ENCODE assay signal across 2 cellular contexts in the genomic region with DNA sequence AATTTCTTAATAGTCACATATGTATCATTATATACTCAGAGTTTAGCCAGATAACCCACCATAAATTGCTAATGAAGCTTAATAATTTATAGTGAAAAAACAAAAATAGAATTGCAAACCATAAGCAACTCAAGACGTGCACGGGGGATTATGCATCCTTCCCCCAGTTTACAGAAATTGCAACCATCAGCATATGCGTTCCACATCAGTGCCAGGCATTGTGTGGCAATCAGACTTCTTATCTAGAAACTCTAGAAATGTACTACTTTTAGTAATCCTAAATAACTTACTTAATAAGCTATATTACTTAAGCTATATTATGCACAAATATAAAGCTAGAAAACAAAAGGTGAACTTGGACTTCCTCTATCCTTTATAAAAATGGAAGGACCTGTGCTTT.
TF ChIP-seq lines count a peak whose summit lies in the region.

No MANE protein-coding gene starts in this region.

TF ChIP-seq in A549, 52 proteins besides CTCF, POLR2A, EP300 and RAD21:
- TF ChIP-seq MAFK (IDR thresholded peaks at IDR 0.05; ENCODE audit: partially characterized antibody), result peak; percentile 41
- TF ChIP-seq ZC3H11A (IDR thresholded peaks at IDR 0.05), result no peak
- no peak for TF ChIP-seq MYC (IDR thresholded peaks at IDR 0.05; ENCODE audit: borderline replicate concordance, low read length)

TF ChIP-seq in IMR-90, 13 proteins besides CTCF, POLR2A, EP300 and RAD21:
- peak; percentile 51 for TF ChIP-seq MAFK (IDR thresholded peaks at IDR 0.05; ENCODE audit: low read depth, low read length)
- no peak for TF ChIP-seq CEBPB (IDR thresholded peaks at IDR 0.05; ENCODE audit: low read depth, low read length)
TF ChIP-seq in IMR-90: peak in this region for 1.
